In the genomic region with DNA sequence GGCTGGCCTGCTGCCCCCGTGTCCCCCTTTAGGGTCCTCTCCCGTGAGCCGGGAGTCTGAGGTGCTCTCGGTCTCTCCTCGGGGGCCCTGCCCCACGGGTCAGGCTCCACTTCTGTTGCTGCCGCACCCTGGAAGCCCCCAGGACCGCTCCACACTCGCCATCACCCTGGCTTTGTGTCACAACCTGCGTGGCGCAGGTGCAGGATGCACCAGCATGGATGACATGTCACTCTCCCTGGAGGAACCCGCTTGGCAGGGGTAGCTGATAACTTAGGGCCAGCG, we compare ENCODE assay signal across 18 cellular contexts. TPM values are rescaled to one million over a fixed set of nuclear protein-coding genes. Genes with fewer than 3 reads are reported as not detected.
"Had no signal": no experiment of that assay in that cellular context is flagged by ENCODE, and none has a peak within 500 bp of the region (broad histone marks: within the 10 kb centered on the region; RNA-seq: fewer than 3 reads in every experiment).

No MANE protein-coding gene starts in this region.

- H3K4me3 ChIP-seq: ascending aorta, colonic mucosa, lung, ovary, testis had no signal

- H3K4me2 ChIP-seq: SK-N-SH had no signal

- H3K36me3 ChIP-seq: ascending aorta, colonic mucosa, ovary had no signal

- ATAC-seq: activated CD4-positive, CD25-positive, alpha-beta regulatory T cell treated with anti-CD3 and anti-CD28 coated beads, Interleukin-2, amount 50 U/mL, for 24 hours; activated naive CD8-positive, alpha-beta T cell treated with anti-CD3 and anti-CD28 coated beads, Interleukin-2, amount 50 U/mL, for 24 hours; stimulated activated naive CD8-positive, alpha-beta T cell treated with anti-CD3 and anti-CD28 coated beads, Interleukin-15, Interleukin-2, amounts not matched to agents 100 U/mL and 50 U/mL, for 24 hours; T-cell had no signal

- H3K4me1 ChIP-seq: ascending aorta, colonic mucosa, testis had no signal

- H3K9ac ChIP-seq: SK-N-SH had no signal

- H3K9me3 ChIP-seq: ascending aorta, colonic mucosa, ovary, SK-N-SH, testis had no signal

- H3K27ac ChIP-seq: ascending aorta, colonic mucosa, ovary, testis had no signal

- H3K27me3 ChIP-seq: ascending aorta, colonic mucosa, ovary, testis had no signal

- DNase-seq: activated naive CD4-positive, alpha-beta T cell treated with anti-CD3 and anti-CD28 coated beads for 36 hours; activated naive CD8-positive, alpha-beta T cell treated with anti-CD3 and anti-CD28 coated beads, Interleukin-2, amount 50 U/mL, for 24 hours; activated T-cell treated with anti-CD3 and anti-CD28 coated beads for 4 hours; colonic mucosa; effector CD4-positive, alpha-beta T cell; foreskin melanocyte; left colon; ovary; SK-N-SH; stimulated activated CD4-positive, alpha-beta T cell treated with anti-CD3 and anti-CD28 coated beads, Interleukin-4, amount 100 ng/mL, for 24 hours; stimulated activated naive CD8-positive, alpha-beta T cell treated with anti-CD3 and anti-CD28 coated beads, Interleukin-15, Interleukin-2, amounts not matched to agents 100 U/mL and 50 U/mL, for 24 hours; T-cell; T1000; testis had no signal

RNA-seq across cellular contexts. Expression of gene ARHGEF4, which starts 10.8 kb away (rescaled TPM):
- total RNA-seq: endothelial cell of umbilical vein had no signal
- polyA plus RNA-seq: endothelial cell of umbilical vein had no signal
